7 cellular contexts compared by ENCODE assay signal in genomic region chr7:45663167-45663921, GRCh38.
DNase-seq lines count a peak whose midpoint lies in the region; ATAC-seq, FAIRE-seq and TF ChIP-seq lines count a peak whose summit lies in the region.

No MANE protein-coding gene starts in this region.

- H3K4me3 Mint-ChIP-seq in natural killer cell, result no peak overlapping the region
- no peak overlapping the region for H3K4me3 Mint-ChIP-seq in CD8-positive, alpha-beta memory T cell

- H3K4ac ChIP-seq in H1 (replicated peaks; ENCODE audit: insufficient read length, low read depth, low read length), result no peak overlapping the region

- no peaks in the 10 kb centered on the region for H3K9me3 Mint-ChIP-seq in natural killer cell
- no peaks in the 10 kb centered on the region for H3K9me3 Mint-ChIP-seq in CD8-positive, alpha-beta memory T cell

- H3K27me3 Mint-ChIP-seq in natural killer cell (ENCODE audit: low read depth in 2 of 2), result no peaks in the 10 kb centered on the region
- H3K27me3 Mint-ChIP-seq in CD8-positive, alpha-beta memory T cell, result peaks cover 0 to 5% of the 10 kb centered on the region in 2 donors

- H4K20me1 ChIP-seq in H1 (replicated peaks in 1 of 2; ENCODE audit: control insufficient read depth in 1 of 2, insufficient read depth in 2 of 2, low read length in 2 of 2), result peaks cover 3% of the 10 kb centered on the region in 2 experiments

- POLR2A ChIA-PET in H1 (lab: Charles Lee; ENCODE audit: partially characterized antibody), result interaction anchor here (1.4 kb wide), 1 partner anchor 10 kb away, joined by 5 read pairs; no protein-coding TSS in a partner anchor
- POLR2A ChIA-PET in CD8-positive, alpha-beta memory T cell (lab: Charles Lee), result no interaction called here

- TF ChIP-seq EP300 in H1 (IDR thresholded peaks at IDR 0.05; ENCODE audit: borderline replicate concordance in 1 of 2, low read depth in 2 of 2, low read length in 2 of 2), result no peak

- H4K5ac ChIP-seq in H1 (ENCODE audit: insufficient read length, low read depth, low read length), result no peak overlapping the region

- H2AK5ac ChIP-seq in H1 (ENCODE audit: low read depth, low read length), result no peak overlapping the region

- no peaks in the 10 kb centered on the region; a peak in 1 of 7 replicates for H3K4me1 ChIP-seq in H1 (replicated peaks in 1 of 4; ENCODE audit: control insufficient read depth in 3 of 4, insufficient read depth in 4 of 4, low read length in 3 of 4)
- H3K4me1 ChIP-seq in CD8-positive, alpha-beta memory T cell (ENCODE audit: insufficient read depth, low read length), result no peaks in the 10 kb centered on the region
- H3K4me1 ChIP-seq in effector memory CD4-positive, alpha-beta T cell (ENCODE audit: control insufficient read depth, insufficient read depth, low read length, poor library complexity, severe bottlenecking), result no peaks in the 10 kb centered on the region

- 83% methylated on average over 20 of the region's 20 CpGs; no CpG with 5 or more reads in 1 of the 2 experiments for WGBS in H1 (ENCODE audit: extremely low coverage in 1 of 2, insufficient coverage in 1 of 2, insufficient read length in 1 of 2, insufficient replicate concordance in 2 of 2, low coverage in 1 of 2, low lambda C conversion rate in 2 of 2, missing lambda C conversion rate in 1 of 2), 2 experiments

- no peaks in the 10 kb centered on the region for H3K23me2 ChIP-seq in H1 (ENCODE audit: low read depth, low read length)

- no peak overlapping the region for H2BK120ac ChIP-seq in H1 (replicated peaks; ENCODE audit: low read depth, low read length)

- H4K8ac ChIP-seq in H1 (ENCODE audit: extremely low read depth, insufficient read depth, low read length), result no peak overlapping the region

- H3K79me1 ChIP-seq in H1 (ENCODE audit: low read depth, low read length), result no peaks in the 10 kb centered on the region; the same call in 1 of the 2 replicates

- CTCF ChIA-PET in H1 (lab: Charles Lee; ENCODE audit: partially characterized antibody), result interaction anchor here (0.6 to 3.0 kb wide), 46 partner anchors 8 to 643 kb away, joined by 3 to 28 read pairs (median 3); partner anchors contain the start of gene RAMP3
- CTCF ChIA-PET in CD8-positive, alpha-beta memory T cell (lab: Charles Lee), result no interaction called here

- FAIRE-seq in H1 (lab: Jason Lieb, UNC) (no peak), frontal cortex (lab: Jason Lieb, UNC) (no peak)

- no peak overlapping the region for H2AFZ ChIP-seq in H1 (ENCODE audit: low read length)

- TF ChIP-seq RAD21 in H1 (IDR thresholded peaks at IDR 0.05 in 1 of 2, conservative IDR thresholded peaks at IDR 0.05 in 1 of 2; ENCODE audit: low read depth in 2 of 2, low read length in 2 of 2), result peak; percentile 80 to 82

- H3K27me3 ChIP-seq in H1 (replicated peaks in 1 of 4; ENCODE audit: control insufficient read depth in 3 of 4, extremely low read depth in 1 of 4, insufficient read depth in 3 of 4, low read length in 3 of 4), result no peaks in the 10 kb centered on the region
- H3K27me3 ChIP-seq in CD8-positive, alpha-beta memory T cell (ENCODE audit: insufficient read depth, low read length, poor library complexity, severe bottlenecking), result no peaks in the 10 kb centered on the region
- H3K27me3 ChIP-seq in effector memory CD4-positive, alpha-beta T cell (replicated peaks; ENCODE audit: control insufficient read depth, insufficient read depth, low read length, poor library complexity, severe bottlenecking), result no peaks in the 10 kb centered on the region

- H2BK12ac ChIP-seq in H1 (ENCODE audit: low read depth, low read length), result no peak overlapping the region

- no peak overlapping the region for H3K23ac ChIP-seq in H1 (ENCODE audit: insufficient read length)

- H3K4me2 ChIP-seq in H1 (ENCODE audit: insufficient read depth in 1 of 2, low read depth in 2 of 2, low read length in 2 of 2), result no peak overlapping the region

- no peaks in the 10 kb centered on the region for H3K36me3 ChIP-seq in H1 (ENCODE audit: control insufficient read depth in 2 of 4, insufficient read depth in 4 of 4, low read length in 3 of 4)
- no peaks in the 10 kb centered on the region for H3K36me3 ChIP-seq in CD8-positive, alpha-beta memory T cell (ENCODE audit: insufficient read depth, low read length)
- no peaks in the 10 kb centered on the region for H3K36me3 ChIP-seq in effector memory CD4-positive, alpha-beta T cell (ENCODE audit: control insufficient read depth, insufficient read depth, low read length)

- intact Hi-C loops in natural killer cell (cut with micrococcal nuclease), result no loop called here

- no peak overlapping the region for H3K27ac ChIP-seq in H1 (ENCODE audit: low read depth, low read length)
- no peak overlapping the region for H3K27ac ChIP-seq in CD8-positive, alpha-beta memory T cell (ENCODE audit: low read depth, low read length)
- H3K27ac ChIP-seq in effector memory CD4-positive, alpha-beta T cell (ENCODE audit: insufficient read depth, low read length, poor library complexity, severe bottlenecking), result no peak overlapping the region

- no peak overlapping the region for H2BK15ac ChIP-seq in H1 (ENCODE audit: low read length)

- H3K9ac ChIP-seq in H1 (replicated peaks in 1 of 4; ENCODE audit: extremely low read depth in 1 of 4, low read depth in 3 of 4, low read length in 3 of 4), result no peak overlapping the region

- TF ChIP-seq CTCF in GM12873 (IDR thresholded peaks at IDR 0.05; ENCODE audit: insufficient read depth, low read depth, low read length, missing control alignments) (peak; percentile 64), NB4 (IDR thresholded peaks at IDR 0.05; ENCODE audit: low read depth, low read length) (peak; percentile 96), H1 (IDR thresholded peaks at IDR 0.05; ENCODE audit: control extremely low read depth in 1 of 3, insufficient read depth in 1 of 3, low read depth in 1 of 3, low read length in 3 of 3) (peak; percentile 77 to 95 (median 86)), natural killer cell (IDR thresholded peaks at IDR 0.05) (peak; percentile 14)

- no peak overlapping the region for H3K56ac ChIP-seq in H1 (replicated peaks; ENCODE audit: insufficient read length, low read depth, low read length)

- no peaks in the 10 kb centered on the region for H3K36me3 Mint-ChIP-seq in natural killer cell
- no peaks in the 10 kb centered on the region for H3K36me3 Mint-ChIP-seq in CD8-positive, alpha-beta memory T cell

- H4K91ac ChIP-seq in H1 (replicated peaks; ENCODE audit: insufficient read length, low read length), result no peak overlapping the region

- H3K4me3 ChIP-seq in NB4 (ENCODE audit: low read depth, low read length) (no peak overlapping the region), H1 (ENCODE audit: extremely low read depth in 1 of 4, insufficient read depth in 2 of 4, low read depth in 3 of 4, low read length in 4 of 4) (no peak overlapping the region)
- H3K4me3 ChIP-seq in CD8-positive, alpha-beta memory T cell (ENCODE audit: low read length), result no peak overlapping the region
- no peak overlapping the region for H3K4me3 ChIP-seq in effector memory CD4-positive, alpha-beta T cell (ENCODE audit: insufficient read depth, low read depth, low read length, poor library complexity, severe bottlenecking)

- H3K14ac ChIP-seq in H1 (ENCODE audit: insufficient read length), result no peak overlapping the region

- H3K9me3 ChIP-seq in H1 (ENCODE audit: insufficient read depth in 2 of 2, low read depth in 1 of 2, low read length in 1 of 2), result no peaks in the 10 kb centered on the region
- H3K9me3 ChIP-seq in CD8-positive, alpha-beta memory T cell (ENCODE audit: low read length), result no peaks in the 10 kb centered on the region
- no peaks in the 10 kb centered on the region for H3K9me3 ChIP-seq in effector memory CD4-positive, alpha-beta T cell (ENCODE audit: control insufficient read depth, low read length)

- peak; percentile 68 for DNase-seq in NB4 (ENCODE audit: low read depth)
- DNase-seq in H1 (ENCODE audit: low read depth in 1 of 2, low spot score in 2 of 2), result peak; percentile 9 to 87
- no peak for DNase-seq in natural killer cell
- DNase-seq in frontal cortex (ENCODE audit: low spot score in 2 of 2), result no peak
- no peak for DNase-seq in CD8-positive, alpha-beta memory T cell
- DNase-seq in effector memory CD4-positive, alpha-beta T cell, result no peak

- H2BK20ac ChIP-seq in H1 (ENCODE audit: low read length), result no peak overlapping the region

- no peak overlapping the region for H3K27ac Mint-ChIP-seq in natural killer cell
- peak overlapping the region in 2 of 8 donors; percentile 8 to 17 for H3K27ac Mint-ChIP-seq in CD8-positive, alpha-beta memory T cell

- no peak overlapping the region for H3K18ac ChIP-seq in H1 (ENCODE audit: extremely low read depth, low read length)

- H3K79me2 ChIP-seq in H1 (ENCODE audit: control insufficient read depth in 1 of 2, insufficient read depth in 2 of 2, low read length in 2 of 2), result no peaks in the 10 kb centered on the region

- no peaks in the 10 kb centered on the region for H3K4me1 Mint-ChIP-seq in natural killer cell
- no peaks in the 10 kb centered on the region for H3K4me1 Mint-ChIP-seq in CD8-positive, alpha-beta memory T cell

- H2BK5ac ChIP-seq in H1 (ENCODE audit: low read depth, low read length), result no peak overlapping the region

- TF ChIP-seq POLR2A in NB4 (IDR thresholded peaks at IDR 0.05; ENCODE audit: extremely low read depth, insufficient read length), result no peak
- no peak for TF ChIP-seq POLR2A in H1 (IDR thresholded peaks at IDR 0.05; ENCODE audit: control extremely low read depth in 1 of 2, low read depth in 2 of 2, low read length in 2 of 2)

- peak in 1 of 3 donors; percentile 39 for ATAC-seq in natural killer cell

TF ChIP-seq in H1, 55 proteins besides CTCF, POLR2A, EP300 and RAD21:
- TF ChIP-seq FOSL1 (IDR thresholded peaks at IDR 0.05; ENCODE audit: insufficient read depth, low read depth, low read length) (no peak), BRCA1 (IDR thresholded peaks at IDR 0.05; ENCODE audit: low read depth, low read length) (no peak), EGR1 (IDR thresholded peaks at IDR 0.05; ENCODE audit: borderline replicate concordance, low read depth, low read length) (no peak), GABPA (IDR thresholded peaks at IDR 0.05; ENCODE audit: borderline replicate concordance, insufficient read depth, low read length) (no peak), SRF (IDR thresholded peaks at IDR 0.05; ENCODE audit: low read depth, low read length) (no peak)

Comparison
In these comparisons a context has a peak if more than half of its experiments do, and no peak if none do; other contexts are left out.
1. CTCF ChIP-seq: peak in every context shown above with its lines; median percentile 96 in NB4; 86 in H1; 64 in GM12873; 14 in natural killer cell.
2. DNase-seq: peak in NB4 (single experiment) and H1 (2 of 2); none in natural killer cell (single experiment), frontal cortex (0 of 2), CD8-positive, alpha-beta memory T cell (0 of 5) and effector memory CD4-positive, alpha-beta T cell (0 of 3).